18 cellular contexts compared by ENCODE assay signal in the genomic region with DNA sequence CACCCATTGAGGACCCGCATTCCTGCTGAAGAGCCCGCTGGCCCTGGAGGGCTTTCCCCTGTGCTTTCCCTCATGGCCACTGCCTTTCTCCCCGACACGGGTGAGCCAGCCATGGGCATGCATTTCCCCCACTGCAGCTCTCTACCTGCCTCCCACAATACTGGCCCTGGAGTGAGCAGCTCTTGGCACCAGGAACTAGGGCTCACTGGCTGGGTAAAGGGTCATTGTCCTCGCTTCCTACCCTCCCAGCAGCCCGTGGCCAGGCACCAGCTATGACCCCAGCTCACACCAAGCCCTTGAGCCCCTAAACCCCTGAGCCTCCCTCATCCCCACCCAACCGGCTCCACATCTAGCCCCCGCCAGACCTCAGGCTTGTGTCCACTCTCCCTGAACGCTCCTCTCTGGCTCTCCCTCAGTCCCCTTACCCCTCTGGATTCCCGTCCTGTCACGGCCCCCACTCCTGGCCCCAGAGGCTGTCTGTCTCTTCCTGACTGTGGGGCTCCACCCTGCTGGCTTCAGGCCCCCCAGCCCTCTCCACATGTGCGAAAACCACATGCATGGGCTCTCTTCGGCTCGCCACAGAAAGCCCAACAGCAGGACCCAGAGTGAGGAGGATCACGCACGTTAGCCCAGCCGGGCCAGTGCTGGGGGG.
DNase-seq lines count a peak whose midpoint lies in the region; ATAC-seq and TF ChIP-seq lines count a peak whose summit lies in the region.
"Had no signal": no experiment of that assay in that cellular context is flagged by ENCODE, and none has a peak within 500 bp of the region (broad histone marks: within the 10 kb centered on the region; RNA-seq: fewer than 3 reads in every experiment).

No MANE protein-coding gene starts in this region.

- POLR2A ChIA-PET in MCF 10A (lab: Yijun Ruan, JAX) = interaction anchor here (0.8 to 2.0 kb wide), 5 partner anchors 25 to 195 kb away, joined by 3 to 9 read pairs (median 3); no protein-coding TSS in a partner anchor

- H4K91ac ChIP-seq in trophoblast cell (ENCODE audit: low read depth, low read length) = peak overlapping the region; percentile 51

- no peak overlapping the region for H2AFZ ChIP-seq in mammary epithelial cell (ENCODE audit: low read depth, low read length)
- H2AFZ ChIP-seq in trophoblast cell (ENCODE audit: insufficient read depth, low read length, poor library complexity) = no peak overlapping the region

- H3K27ac ChIP-seq in mammary epithelial cell (ENCODE audit: insufficient read depth, low read depth, low read length) (no peak overlapping the region), layer of hippocampus (ENCODE audit: low read depth, low read length) (peak overlapping the region; percentile 27), trophoblast cell (ENCODE audit: low read depth, low read length) (no peak overlapping the region)
- H3K27ac ChIP-seq: 22Rv1 had no signal

- H3K27me3 ChIP-seq in mammary epithelial cell (ENCODE audit: insufficient read depth, low read length) (no peaks in the 10 kb centered on the region), layer of hippocampus (ENCODE audit: control insufficient read depth, insufficient read depth, low read length) (no peaks in the 10 kb centered on the region), trophoblast cell (ENCODE audit: insufficient read depth, low read length) (no peaks in the 10 kb centered on the region)

- BruUV-seq in MCF 10A (replicated peaks; lab: Mats Ljungman, UMichigan) (no TSS peak), mammary epithelial cell (replicated peaks; lab: Mats Ljungman, UMichigan) (no TSS peak)

- dilution Hi-C loops in mammary epithelial cell (cut with HindIII; ENCODE audit: low sequenced_read_pairs) = loop anchor here (10.0 kb wide), 1 partner anchor 192 kb away; no protein-coding TSS in a partner anchor

- H3K4ac ChIP-seq in trophoblast cell (ENCODE audit: low read depth, low read length) = peak overlapping the region; percentile 17

- no peak for DNase-seq in MCF 10A (ENCODE audit: unreplicated experiment)
- DNase-seq in mammary epithelial cell = no peak
- DNase-seq in trophoblast cell = no peak
- DNase-seq in effector CD4-positive, alpha-beta T cell = no peak
- no peak for DNase-seq in NCI-H69 (lab: John Stamatoyannopoulos, UW)
- DNase-seq: activated CD4-positive, CD25-positive, alpha-beta regulatory T cell treated with anti-CD3 and anti-CD28 coated beads, Interleukin-2, amount 50 U/mL, for 72 hours; CD4-positive, alpha-beta T cell; islet precursor cell; naive B cell; NCI-H1105 treated with DMSO at 0.1 percent for 48 hours; NCI-H2171 treated with DMSO at 0.1 percent for 48 hours; stimulated activated CD8-positive, alpha-beta memory T cell treated with anti-CD3 and anti-CD28 coated beads, Interleukin-4, amount 100 ng/mL, for 48 hours had no signal

- CTCF ChIA-PET in MCF 10A (lab: Yijun Ruan, JAX) = interaction anchor here (1.2 to 1.9 kb wide), 4 partner anchors 47 to 198 kb away, joined by 3 to 6 read pairs (median 3); no protein-coding TSS in a partner anchor
- CTCF ChIA-PET in mammary epithelial cell (lab: Charles Lee; ENCODE audit: low non-redundant PET) = no interaction called here

- WGBS in mammary epithelial cell (ENCODE audit: low coverage, missing lambda C conversion rate) = 95% methylated on average over 15 of the region's 17 CpGs
- WGBS in trophoblast cell (ENCODE audit: extremely low coverage, insufficient coverage, insufficient read length) = no CpG with 5 or more reads among the region's 17 CpGs

- no peak overlapping the region for H4K8ac ChIP-seq in trophoblast cell (ENCODE audit: low read depth, low read length)

- no peak overlapping the region for H4K12ac ChIP-seq in trophoblast cell (ENCODE audit: low read depth, low read length)

- no peak for ATAC-seq in GM21528 (IDR thresholded peaks at IDR 0.05; ENCODE audit: low FRiP score, unreplicated experiment)
- ATAC-seq in activated CD4-positive, CD25-positive, alpha-beta regulatory T cell treated with anti-CD3 and anti-CD28 coated beads, Interleukin-2, amount 50 U/mL, for 24 hours = no peak
- ATAC-seq: GM12878 had no signal

- intact Hi-C loops in MCF 10A (cut with micrococcal nuclease) (no loop called here), mammary epithelial cell (cut with micrococcal nuclease) (no loop called here)

- H3K36me3 Mint-ChIP-seq in MCF 10A (ENCODE audit: insufficient read depth, unreplicated experiment) = no peaks in the 10 kb centered on the region

- H3K4me3 ChIP-seq in mammary epithelial cell (replicated peaks in 1 of 3; ENCODE audit: insufficient read depth in 1 of 3, low read depth in 2 of 3, low read length in 3 of 3) = no peak overlapping the region
- no peak overlapping the region for H3K4me3 ChIP-seq in trophoblast cell (ENCODE audit: low read depth, low read length)
- H3K4me3 ChIP-seq: GM12878 had no signal

- no peak overlapping the region for H2BK5ac ChIP-seq in trophoblast cell (ENCODE audit: low read depth, low read length, poor library complexity)

- peaks cover 19% of the 10 kb centered on the region for H3K79me1 ChIP-seq in trophoblast cell (ENCODE audit: low read length)

- H3K36me3 ChIP-seq in mammary epithelial cell (ENCODE audit: insufficient read depth, low read length) (no peaks in the 10 kb centered on the region), trophoblast cell (ENCODE audit: control insufficient read depth in 1 of 2, insufficient read depth in 2 of 2, low read length in 2 of 2) (no peaks in the 10 kb centered on the region)

- no peak overlapping the region for H3K4me3 Mint-ChIP-seq in MCF 10A (ENCODE audit: unreplicated experiment)
- H3K4me3 Mint-ChIP-seq: activated naive CD8-positive, alpha-beta T cell; naive B cell had no signal

- H3K18ac ChIP-seq in trophoblast cell (ENCODE audit: low read length) = peak overlapping the region; percentile 69

- H4K20me1 ChIP-seq in mammary epithelial cell (ENCODE audit: insufficient read depth, low read length) = no peaks in the 10 kb centered on the region

- in situ Hi-C loops in mammary epithelial cell (cut with MboI; ENCODE audit: low sequenced_read_pairs in 2 of 2) = loop anchor here in 1 of 2 donors (5.0 kb wide), 1 partner anchor 201 kb away; a partner anchor contains a TSS

- H3K79me2 ChIP-seq in mammary epithelial cell (ENCODE audit: insufficient read depth, low read length) (no peaks in the 10 kb centered on the region), trophoblast cell (ENCODE audit: control insufficient read depth, insufficient read depth, low read length, poor library complexity) (no peaks in the 10 kb centered on the region)

- peak overlapping the region; percentile 72 for H2AK5ac ChIP-seq in trophoblast cell (ENCODE audit: low read length)

- no peaks in the 10 kb centered on the region for H3K27me3 Mint-ChIP-seq in MCF 10A (ENCODE audit: insufficient read depth, unreplicated experiment)
- H3K27me3 Mint-ChIP-seq: activated naive CD8-positive, alpha-beta T cell; CD4-positive, alpha-beta T cell; naive B cell had no signal

- peak overlapping the region; percentile 37 for H3K14ac ChIP-seq in trophoblast cell (ENCODE audit: low read length)

- peak overlapping the region; percentile 84 for H2BK12ac ChIP-seq in trophoblast cell (ENCODE audit: low read length)

- H3K9ac ChIP-seq in mammary epithelial cell (ENCODE audit: insufficient read depth, low read length) (no peak overlapping the region), trophoblast cell (ENCODE audit: low read length) (no peak overlapping the region)

- peaks cover 8% of the 10 kb centered on the region for H3K9me3 Mint-ChIP-seq in MCF 10A (ENCODE audit: unreplicated experiment)

- H3K27ac Mint-ChIP-seq in MCF 10A (ENCODE audit: low read depth, unreplicated experiment) = peak overlapping the region; percentile 89
- H3K27ac Mint-ChIP-seq: activated naive CD8-positive, alpha-beta T cell; CD4-positive, alpha-beta T cell had no signal

- peak overlapping the region; percentile 29 for H2BK120ac ChIP-seq in trophoblast cell (ENCODE audit: insufficient read depth, low read length, poor library complexity)

- H3K9me3 ChIP-seq in mammary epithelial cell (replicated peaks; ENCODE audit: insufficient read depth, low read length) (no peaks in the 10 kb centered on the region), trophoblast cell (ENCODE audit: insufficient read depth, low read depth, low read length) (peaks cover 5% of the 10 kb centered on the region)

- H3K4me1 ChIP-seq in mammary epithelial cell (ENCODE audit: insufficient read depth, low read length) (peaks cover 12% of the 10 kb centered on the region), trophoblast cell (ENCODE audit: control insufficient read depth in 1 of 2, insufficient read depth in 2 of 2, low read length in 2 of 2) (peaks cover 2 to 4% of the 10 kb centered on the region in 2 experiments)

- H3K4me1 Mint-ChIP-seq in MCF 10A (ENCODE audit: insufficient read depth, unreplicated experiment) = peaks cover 34% of the 10 kb centered on the region

- TF ChIP-seq CTCF in MCF 10A (IDR thresholded peaks at IDR 0.05; ENCODE audit: unreplicated experiment) (no peak), mammary epithelial cell (conservative IDR thresholded peaks at IDR 0.05 in 1 of 2, IDR thresholded peaks at IDR 0.05 in 1 of 2; ENCODE audit: extremely low read depth in 1 of 2, insufficient read depth in 1 of 2, low read depth in 1 of 2, low read length in 2 of 2) (no peak)

- no peak overlapping the region for H3K23ac ChIP-seq in trophoblast cell (ENCODE audit: low read length)

- H3K4me2 ChIP-seq in mammary epithelial cell (ENCODE audit: insufficient read depth, low read depth, low read length) (no peak overlapping the region), trophoblast cell (ENCODE audit: low read length) (no peak overlapping the region)
